In the genomic region with DNA sequence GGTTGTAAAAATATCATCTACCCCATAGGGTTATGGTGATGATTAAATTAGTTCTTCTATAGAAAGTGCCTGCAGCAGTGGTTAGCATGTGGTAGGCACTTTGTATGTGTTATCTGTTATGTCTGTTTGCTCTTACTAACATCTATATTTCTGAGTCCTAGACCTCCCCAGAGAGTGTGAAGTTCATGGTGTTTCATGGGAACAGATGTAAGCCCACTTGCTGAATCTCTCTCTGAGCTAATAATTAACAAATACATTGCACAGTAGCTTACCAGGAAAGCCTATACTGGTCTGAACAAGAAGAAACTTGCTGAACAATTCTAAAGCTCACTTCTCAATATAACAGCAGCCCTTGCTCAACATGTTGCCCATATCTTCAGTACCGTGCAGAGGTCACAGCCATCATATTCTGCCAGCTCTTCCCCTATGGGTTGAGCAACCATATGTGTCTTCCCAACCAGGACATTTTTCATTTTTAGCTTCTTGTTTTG, we compare ENCODE assay signal across 14 cellular contexts.
DNase-seq lines count a peak whose midpoint lies in the region; ATAC-seq lines count a peak whose summit lies in the region.
"Had no signal": no experiment of that assay in that cellular context is flagged by ENCODE, and none has a peak within 500 bp of the region (broad histone marks: within the 10 kb centered on the region; RNA-seq: fewer than 3 reads in every experiment).

No MANE protein-coding gene starts in this region.

- DNase-seq in DMS79 treated with DMSO at 0.1 percent for 48 hours (lab: John Stamatoyannopoulos, UW) (no peak), NCI-H2107 treated with DMSO at 0.1 percent for 48 hours (lab: John Stamatoyannopoulos, UW; ENCODE audit: unreplicated experiment) (no peak), Ammon's horn (ENCODE audit: low spot score) (no peak)
- DNase-seq: activated B cell treated with CpG ODN at 0.5 μM for 24 hours, DMS153, midbrain, NCI-H2029 had no signal

- peak overlapping the region; percentile 32 for H3K4me3 ChIP-seq in endocrine pancreas (ENCODE audit: control insufficient read depth, insufficient read depth, low read length)
- H3K4me3 ChIP-seq: K562 had no signal

- no peaks in the 10 kb centered on the region for H3K36me3 ChIP-seq in endocrine pancreas (ENCODE audit: control insufficient read depth, insufficient read depth, low read length)

- H3K27me3 ChIP-seq in endocrine pancreas (ENCODE audit: control insufficient read depth, insufficient read depth, low read length) = no peaks in the 10 kb centered on the region

- no peak overlapping the region for H3K9ac ChIP-seq in endocrine pancreas (ENCODE audit: control insufficient read depth, insufficient read depth, low read length)

- ATAC-seq in GM18498 (IDR thresholded peaks at IDR 0.05; ENCODE audit: unreplicated experiment) (peak; percentile 55), GM19452 (IDR thresholded peaks at IDR 0.05; ENCODE audit: unreplicated experiment) (peak; percentile 72), HG03108 (IDR thresholded peaks at IDR 0.05; ENCODE audit: unreplicated experiment) (peak; percentile 46), HG03469 (IDR thresholded peaks at IDR 0.05; ENCODE audit: unreplicated experiment) (no peak)
- ATAC-seq: K562, SK-N-SH treated with all-trans-retinoic acid at 6 μM for 48 hours had no signal

- no peaks in the 10 kb centered on the region for H3K9me3 ChIP-seq in endocrine pancreas (ENCODE audit: control insufficient read depth, low read length)

- peaks cover 13% of the 10 kb centered on the region for H3K4me1 ChIP-seq in endocrine pancreas (ENCODE audit: control insufficient read depth, insufficient read depth, low read length)
